8 cellular contexts compared by ENCODE assay signal in genomic region chr15:82298520-82298919, GRCh38. TPM values are rescaled to one million over a fixed set of nuclear protein-coding genes. Genes with fewer than 3 reads are reported as not detected.
A peak's percentile ranks its signal among the peaks of the same experiment; 100 is the strongest.
DNase-seq lines count a peak whose midpoint lies in the region.
"Had no signal": no experiment of that assay in that cellular context is flagged by ENCODE, and none has a peak within 500 bp of the region (broad histone marks: within the 10 kb centered on the region; RNA-seq: fewer than 3 reads in every experiment).

No MANE protein-coding gene starts in this region.

- DNase-seq in activated CD4-positive, alpha-beta T cell treated with anti-CD3 and anti-CD28 coated beads for 24 hours (ENCODE audit: low read depth in 2 of 2) = peak; percentile 20 to 31
- DNase-seq in activated naive CD4-positive, alpha-beta T cell treated with anti-CD3 and anti-CD28 coated beads, Interleukin-2, amount 50 U/mL, for 16 hours = peak; percentile 59
- peak; percentile 48 for DNase-seq in occipital lobe (lab: John Stamatoyannopoulos, UW)
- peak; percentile 18 for DNase-seq in superior temporal gyrus (ENCODE audit: extremely low spot score)
- no peak for DNase-seq in MV-4-11 (lab: John Stamatoyannopoulos, UW)
- no peak for DNase-seq in NCI-H128 (lab: John Stamatoyannopoulos, UW; ENCODE audit: unreplicated experiment)
- DNase-seq in HuH-7 (ENCODE audit: low spot score) = no peak
- DNase-seq: effector CD8-positive, alpha-beta T cell had no signal

RNA-seq across cellular contexts. Expression of gene SAXO2, which starts 35.9 kb away (rescaled TPM):
- total RNA-seq in occipital lobe = 4.1 TPM

RNA-seq across cellular contexts. Expression of gene EFL1, which starts 36.0 kb away (rescaled TPM):
- 38.7 TPM for total RNA-seq in occipital lobe

RNA-seq across cellular contexts. Expression of gene GOLGA6L10, which starts 50.8 kb away (rescaled TPM):
- 3.1 TPM for total RNA-seq in occipital lobe

Comparison
In these comparisons a context has a peak if more than half of its experiments do, and no peak if none do; other contexts are left out.
1. DNase-seq: peak in activated CD4-positive, alpha-beta T cell treated with anti-CD3 and anti-CD28 coated beads for 24 hours (2 of 2), activated naive CD4-positive, alpha-beta T cell treated with anti-CD3 and anti-CD28 coated beads, Interleukin-2, amount 50 U/mL, for 16 hours (single experiment), occipital lobe (single experiment) and superior temporal gyrus (single experiment); none in MV-4-11 (single experiment), NCI-H128 (single experiment) and HuH-7 (single experiment).